ENCODE assay signal across 14 cellular contexts in the genomic region with DNA sequence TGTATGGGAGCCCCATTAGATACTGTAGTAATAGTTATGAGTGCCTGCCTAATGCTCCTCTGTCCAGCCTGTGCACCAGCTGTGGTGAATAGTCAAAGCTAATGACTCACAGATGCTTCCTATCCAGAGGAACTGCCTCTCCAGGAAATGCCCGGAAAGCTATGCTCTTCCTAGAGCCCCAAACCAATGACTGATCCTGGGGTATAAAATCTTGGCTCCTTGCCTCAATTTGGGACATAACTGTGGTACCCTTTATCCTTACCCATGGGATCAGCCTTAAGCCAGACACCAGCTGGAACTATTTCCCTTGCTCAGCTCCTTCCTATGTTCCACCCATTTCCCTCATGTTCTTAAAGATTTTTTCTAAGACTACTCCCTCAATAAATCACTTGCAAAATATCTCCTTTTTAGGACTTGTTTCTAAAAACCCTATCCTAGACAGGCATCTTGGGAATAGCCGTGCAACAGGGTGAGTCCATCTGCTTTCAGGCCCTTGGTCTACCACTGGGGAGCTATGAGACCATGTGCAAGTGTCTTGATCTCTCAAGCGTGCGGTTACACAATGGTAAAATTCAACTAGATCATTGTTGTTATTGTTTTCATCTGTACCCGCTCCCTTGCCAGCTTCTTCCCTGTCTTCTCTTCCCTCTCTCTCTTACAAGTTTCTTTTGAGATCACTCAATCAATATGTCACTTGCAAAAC.
A peak's percentile ranks its signal among the peaks of the same experiment; 100 is the strongest.
DNase-seq lines count a peak whose midpoint lies in the region; ATAC-seq and TF ChIP-seq lines count a peak whose summit lies in the region.
"Had no signal": no experiment of that assay in that cellular context is flagged by ENCODE, and none has a peak within 500 bp of the region (broad histone marks: within the 10 kb centered on the region; RNA-seq: fewer than 3 reads in every experiment).

No MANE protein-coding gene starts in this region.

- DNase-seq in Right ventricle myocardium superior (no peak), right atrium auricular region (ENCODE audit: low spot score) (no peak), astrocyte of the spinal cord (ENCODE audit: low read depth, low spot score) (peak; percentile 15), OCI-LY7 (ENCODE audit: low spot score) (no peak), posterior vena cava (ENCODE audit: low spot score) (no peak)
- DNase-seq: NCI-H2081 treated with DMSO at 0.1 percent for 48 hours; nucleus accumbens; stimulated activated naive CD4-positive, alpha-beta T cell treated with Interleukin-2 at 50 U/mL for 16 hours; T-helper 17 cell had no signal

- no peaks in the 10 kb centered on the region for H3K27me3 ChIP-seq in right atrium auricular region
- H3K27me3 ChIP-seq in gastroesophageal sphincter = no peaks in the 10 kb centered on the region

- in situ Hi-C loops in astrocyte of the spinal cord (cut with HindIII; ENCODE audit: low sequenced_read_pairs) = no loop called here

- WGBS in gastroesophageal sphincter (ENCODE audit: low coverage in 1 of 2), 2 donors = 40 to 61% methylated on average over 1 to 5 of the region's 5 CpGs

- H3K4me3 ChIP-seq in right atrium auricular region = no peak overlapping the region
- H3K4me3 ChIP-seq in astrocyte of the spinal cord (ENCODE audit: low read depth, low read length) = no peak overlapping the region
- H3K4me3 ChIP-seq in gastroesophageal sphincter = no peak overlapping the region
- no peak overlapping the region for H3K4me3 ChIP-seq in OCI-LY7 (ENCODE audit: low read depth, low read length, poor library complexity, severe bottlenecking)
- H3K4me3 ChIP-seq: skin epidermis had no signal

- H4K20me1 ChIP-seq in OCI-LY7 (ENCODE audit: insufficient read depth, low read length) = no peaks in the 10 kb centered on the region

- H3K9me3 ChIP-seq in right atrium auricular region (peaks cover 0 to 7% of the 10 kb centered on the region in 2 donors), gastroesophageal sphincter (no peaks in the 10 kb centered on the region), OCI-LY7 (ENCODE audit: low read length) (no peaks in the 10 kb centered on the region)

- TF ChIP-seq EP300 in gastroesophageal sphincter (IDR thresholded peaks at IDR 0.05) = no peak

- no TSS peak for BruUV-seq in OCI-LY7 (replicated peaks; lab: Mats Ljungman, UMichigan)

- CTCF ChIA-PET in OCI-LY7 (lab: Charles Lee; ENCODE audit: unreplicated experiment) = no interaction called here

- intact Hi-C loops in Right ventricle myocardium superior (cut with DNase I) (no loop called here), OCI-LY7 (cut with micrococcal nuclease; ENCODE audit: unreplicated experiment) (no loop called here), posterior vena cava (cut with DNase I) (no loop called here)

- H3K36me3 ChIP-seq in right atrium auricular region (no peaks in the 10 kb centered on the region), gastroesophageal sphincter (no peaks in the 10 kb centered on the region), OCI-LY7 (ENCODE audit: insufficient read depth, low read length) (no peaks in the 10 kb centered on the region)

- TF ChIP-seq POLR2A in gastroesophageal sphincter (IDR thresholded peaks at IDR 0.05) = no peak

- ATAC-seq in Right ventricle myocardium superior (ENCODE audit: poor library complexity) (peak; percentile 82), gastroesophageal sphincter (peak; percentile 41), GM21786 (IDR thresholded peaks at IDR 0.05; ENCODE audit: unreplicated experiment) (no peak), GM18498 (IDR thresholded peaks at IDR 0.05; ENCODE audit: unreplicated experiment) (no peak)
- ATAC-seq: activated naive CD4-positive, alpha-beta T cell treated with anti-CD3 and anti-CD28 coated beads, Interleukin-2, amount 50 U/mL, for 72 hours; T-helper 17 cell had no signal

- no peaks in the 10 kb centered on the region for H3K9me2 ChIP-seq in OCI-LY7 (ENCODE audit: insufficient read depth, low read length)

- H3K79me2 ChIP-seq in OCI-LY7 (ENCODE audit: insufficient read depth, low read depth, low read length) = no peaks in the 10 kb centered on the region

- H2AFZ ChIP-seq in OCI-LY7 (ENCODE audit: low read length) = no peak overlapping the region

- TF ChIP-seq CTCF in right atrium auricular region (IDR thresholded peaks at IDR 0.05) (no peak), astrocyte of the spinal cord (IDR thresholded peaks at IDR 0.05; ENCODE audit: low read depth, low read length) (no peak), gastroesophageal sphincter (IDR thresholded peaks at IDR 0.05) (no peak), OCI-LY7 (conservative IDR thresholded peaks at IDR 0.05; ENCODE audit: low read length) (no peak)

- H3K4me1 ChIP-seq in right atrium auricular region (no peaks in the 10 kb centered on the region), gastroesophageal sphincter (no peaks in the 10 kb centered on the region), OCI-LY7 (ENCODE audit: insufficient read depth, low read length, poor library complexity, severe bottlenecking) (no peaks in the 10 kb centered on the region)

- POLR2A ChIA-PET in OCI-LY7 (lab: Charles Lee) = interaction anchor here (0.6 to 0.7 kb wide), 2 partner anchors 381 to 573 kb away, joined by 3 to 5 read pairs; no protein-coding TSS in a partner anchor

- no peak overlapping the region for H3K27ac ChIP-seq in right atrium auricular region
- no peak overlapping the region for H3K27ac ChIP-seq in gastroesophageal sphincter
- no peak overlapping the region for H3K27ac ChIP-seq in OCI-LY7 (ENCODE audit: low read depth, low read length, poor library complexity, severe bottlenecking)
- H3K27ac ChIP-seq: skin epidermis had no signal

- no peak overlapping the region for H3K4me2 ChIP-seq in OCI-LY7 (ENCODE audit: low read length)

Comparison
In these comparisons a context has a peak if more than half of its experiments do, and no peak if none do; other contexts are left out.
1. ATAC-seq: peak in Right ventricle myocardium superior (single experiment) and gastroesophageal sphincter (single experiment); none in GM21786 (single experiment) and GM18498 (single experiment).